16 cellular contexts compared by ENCODE assay signal in the genomic region with DNA sequence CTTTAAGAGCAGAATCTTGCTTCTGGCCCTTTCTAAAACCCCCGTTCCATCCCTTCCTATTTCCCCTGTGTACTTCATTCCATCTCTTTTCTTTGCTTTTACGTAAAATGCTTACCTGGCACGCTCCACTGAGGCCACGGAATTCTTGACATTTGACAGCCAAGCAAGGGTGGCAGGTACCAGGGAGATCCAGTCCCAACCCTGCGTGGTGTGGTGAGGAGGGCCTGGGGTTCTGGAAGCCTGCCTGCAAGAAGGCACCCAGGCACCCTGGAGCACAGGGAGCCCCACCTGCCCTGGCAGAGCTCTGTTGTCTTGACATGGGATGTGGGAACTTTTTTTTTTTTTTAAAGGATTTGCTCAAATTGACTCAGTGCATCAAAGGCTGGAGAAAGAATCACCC. TPM values are rescaled to one million over a fixed set of nuclear protein-coding genes. Genes with fewer than 3 reads are reported as not detected.
DNase-seq lines count a peak whose midpoint lies in the region; ATAC-seq and TF ChIP-seq lines count a peak whose summit lies in the region.
"Had no signal": no experiment of that assay in that cellular context is flagged by ENCODE, and none has a peak within 500 bp of the region (broad histone marks: within the 10 kb centered on the region; RNA-seq: fewer than 3 reads in every experiment).

No MANE protein-coding gene starts in this region.

- in situ Hi-C loops in GM13976 (cut with MboI; ENCODE audit: low sequenced_read_pairs, unreplicated experiment), result no loop called here

- H3K9me3 ChIP-seq in tibial artery (no peaks in the 10 kb centered on the region), right atrium auricular region (no peaks in the 10 kb centered on the region)
- H3K9me3 ChIP-seq: Caco-2 had no signal

- H3K4me3 ChIP-seq in tibial artery (no peak overlapping the region), right atrium auricular region (no peak overlapping the region)
- H3K4me3 ChIP-seq: PC-9 had no signal

- ATAC-seq in HG02840 (IDR thresholded peaks at IDR 0.05; ENCODE audit: low FRiP score, unreplicated experiment), result no peak
- ATAC-seq: SK-N-SH treated with all-trans-retinoic acid at 6 μM for 48 hours had no signal

- H3K4me1 Mint-ChIP-seq in activated naive CD4-positive, alpha-beta T cell treated with anti-CD3 and anti-CD28 coated beads, Interleukin-2, amount 50 U/mL, for 24 hours, result peaks cover 32% of the 10 kb centered on the region
- H3K4me1 Mint-ChIP-seq in activated naive CD8-positive, alpha-beta T cell treated with anti-CD3 and anti-CD28 coated beads for 36 hours, result peaks cover 73% of the 10 kb centered on the region

- no peaks in the 10 kb centered on the region for H3K9me3 Mint-ChIP-seq in activated naive CD4-positive, alpha-beta T cell treated with anti-CD3 and anti-CD28 coated beads, Interleukin-2, amount 50 U/mL, for 24 hours
- no peaks in the 10 kb centered on the region for H3K9me3 Mint-ChIP-seq in activated naive CD8-positive, alpha-beta T cell treated with anti-CD3 and anti-CD28 coated beads for 36 hours

- H3K4me1 ChIP-seq in tibial artery, result peaks cover 5 to 59% (median 41%) of the 10 kb centered on the region in 4 donors
- peaks cover 0 to 50% of the 10 kb centered on the region in 2 donors for H3K4me1 ChIP-seq in right atrium auricular region
- H3K4me1 ChIP-seq: Caco-2 had no signal

- peak overlapping the region; percentile 55 for H3K27ac Mint-ChIP-seq in activated naive CD4-positive, alpha-beta T cell treated with anti-CD3 and anti-CD28 coated beads, Interleukin-2, amount 50 U/mL, for 24 hours
- peak overlapping the region; percentile 98 for H3K27ac Mint-ChIP-seq in activated naive CD8-positive, alpha-beta T cell treated with anti-CD3 and anti-CD28 coated beads for 36 hours

- TF ChIP-seq CTCF in tibial artery (IDR thresholded peaks at IDR 0.05) (no peak), GM13976 (IDR thresholded peaks at IDR 0.05; ENCODE audit: borderline replicate concordance, control extremely low read depth, extremely low read depth, insufficient read depth, missing control alignments) (no peak), right atrium auricular region (IDR thresholded peaks at IDR 0.05) (no peak)

- H3K27me3 ChIP-seq in tibial artery (no peaks in the 10 kb centered on the region), right atrium auricular region (no peaks in the 10 kb centered on the region)

- H3K27ac ChIP-seq in tibial artery, result peak overlapping the region; percentile 33 to 76
- peak overlapping the region in 1 of 2 donors; percentile 5 for H3K27ac ChIP-seq in right atrium auricular region
- H3K27ac ChIP-seq: PC-9 had no signal

- H3K36me3 Mint-ChIP-seq in activated naive CD4-positive, alpha-beta T cell treated with anti-CD3 and anti-CD28 coated beads, Interleukin-2, amount 50 U/mL, for 24 hours, result no peaks in the 10 kb centered on the region
- H3K36me3 Mint-ChIP-seq in activated naive CD8-positive, alpha-beta T cell treated with anti-CD3 and anti-CD28 coated beads for 36 hours, result peaks cover 31% of the 10 kb centered on the region

- peak overlapping the region; percentile 39 for H3K4me3 Mint-ChIP-seq in activated naive CD4-positive, alpha-beta T cell treated with anti-CD3 and anti-CD28 coated beads, Interleukin-2, amount 50 U/mL, for 24 hours
- H3K4me3 Mint-ChIP-seq in activated naive CD8-positive, alpha-beta T cell treated with anti-CD3 and anti-CD28 coated beads for 36 hours, result peak overlapping the region; percentile 75

- intact Hi-C loops in tibial artery (cut with DNase I; ENCODE audit: low total_unique reads), result no loop called here

- no peak for DNase-seq in activated naive CD4-positive, alpha-beta T cell treated with anti-CD3 and anti-CD28 coated beads, Interleukin-2, amount 50 U/mL, for 16 hours
- DNase-seq in activated naive CD8-positive, alpha-beta T cell treated with anti-CD3 and anti-CD28 coated beads for 36 hours, result no peak
- DNase-seq in kidney tubule cell (ENCODE audit: low spot score), result peak; percentile 38
- DNase-seq in tibial artery, result no peak
- DNase-seq in GM13976 (ENCODE audit: low spot score), result no peak
- DNase-seq in right atrium auricular region (ENCODE audit: low spot score), result no peak
- DNase-seq: Caco-2; KBM-7; NCI-H1092; NCI-H2171; NCI-H748 treated with DMSO at 0.1 percent for 48 hours; PC-9; stimulated activated naive CD4-positive, alpha-beta T cell treated with Interleukin-2 at 50 U/mL for 16 hours had no signal

- H3K36me3 ChIP-seq in tibial artery, result no peaks in the 10 kb centered on the region
- H3K36me3 ChIP-seq in right atrium auricular region, result no peaks in the 10 kb centered on the region

- H3K27me3 Mint-ChIP-seq in activated naive CD4-positive, alpha-beta T cell treated with anti-CD3 and anti-CD28 coated beads, Interleukin-2, amount 50 U/mL, for 24 hours, result no peaks in the 10 kb centered on the region
- no peaks in the 10 kb centered on the region for H3K27me3 Mint-ChIP-seq in activated naive CD8-positive, alpha-beta T cell treated with anti-CD3 and anti-CD28 coated beads for 36 hours

RNA-seq across cellular contexts. Expression of a gene that starts 48.6 kb away (rescaled TPM):
- total RNA-seq in activated naive CD8-positive, alpha-beta T cell treated with anti-CD3 and anti-CD28 coated beads for 36 hours, result 10 to 100 TPM; 87.0 to 87.4 TPM
- 10 to 100 TPM; 58.3 to 76.0 TPM for total RNA-seq in right atrium auricular region
